In genomic region chr3:102673271-102674115, GRCh38 we compare ENCODE assay signal across 8 cellular contexts.
DNase-seq lines count a peak whose midpoint lies in the region; TF ChIP-seq lines count a peak whose summit lies in the region.

No MANE protein-coding gene starts in this region.

- DNase-seq in GM10248 (ENCODE audit: extremely low spot score) = peak; percentile 56
- peak; percentile 74 for DNase-seq in MM.1S
- DNase-seq in SHP77 (lab: John Stamatoyannopoulos, UW) = peak; percentile 40 to 42
- DNase-seq in activated naive CD4-positive, alpha-beta T cell (lab: John Stamatoyannopoulos, UW) = peak; percentile 1 to 42 (median 4)
- peak; percentile 85 for DNase-seq in glutamatergic neuron
- DNase-seq in posterior vena cava (ENCODE audit: low spot score) = peak; percentile 78
- DNase-seq in cortex of kidney (lab: John Stamatoyannopoulos, UW) = no peak

- TF ChIP-seq CTCF in GM10248 (IDR thresholded peaks at IDR 0.05; ENCODE audit: control extremely low read depth, extremely low read depth, low read depth, missing control alignments) (peak; percentile 89), HEK293 (tag by site-specific recombination; IDR thresholded peaks at IDR 0.05) (peak; percentile 50; the same call in 1 of the 2 replicates), MM.1S (IDR thresholded peaks at IDR 0.05; ENCODE audit: low read length) (peak; percentile 80), glutamatergic neuron (IDR thresholded peaks at IDR 0.05; ENCODE audit: partially characterized antibody, unreplicated experiment) (peak; percentile 85)

- no peaks in the 10 kb centered on the region for H3K27me3 Mint-ChIP-seq in glutamatergic neuron (ENCODE audit: unreplicated experiment)

- no peaks in the 10 kb centered on the region for H3K9me3 ChIP-seq in HEK293 (ENCODE audit: control insufficient read depth, insufficient read depth, low read depth, low read length)
- H3K9me3 ChIP-seq in MM.1S (replicated peaks; ENCODE audit: insufficient read depth, low read length) = no peaks in the 10 kb centered on the region

- no peak overlapping the region for H3K27ac ChIP-seq in HEK293 (ENCODE audit: extremely low read depth, low read depth, low read length)
- H3K27ac ChIP-seq in MM.1S (ENCODE audit: low read length) = no peak overlapping the region

- peaks cover 13% of the 10 kb centered on the region for H3K4me1 Mint-ChIP-seq in glutamatergic neuron (ENCODE audit: low read depth, unreplicated experiment)

- H3K4me3 Mint-ChIP-seq in glutamatergic neuron (ENCODE audit: unreplicated experiment) = peak overlapping the region; percentile 62

- intact Hi-C loops in posterior vena cava (cut with DNase I) = no loop called here

- H3K79me2 ChIP-seq in MM.1S (ENCODE audit: low read length) = no peaks in the 10 kb centered on the region

- peak overlapping the region; percentile 78 for H3K27ac Mint-ChIP-seq in glutamatergic neuron (ENCODE audit: unreplicated experiment)

- H3K4me3 ChIP-seq in HEK293 (ENCODE audit: low read depth, low read length) (no peak overlapping the region), MM.1S (ENCODE audit: low read length) (peak overlapping the region; percentile 24)

- no peaks in the 10 kb centered on the region for H3K27me3 ChIP-seq in MM.1S (replicated peaks; ENCODE audit: insufficient read depth, low read length)

- H3K9me3 Mint-ChIP-seq in glutamatergic neuron (ENCODE audit: unreplicated experiment) = peaks cover 2% of the 10 kb centered on the region

- H4K20me1 ChIP-seq in MM.1S (ENCODE audit: insufficient read depth, low read length) = no peaks in the 10 kb centered on the region

- H3K4me1 ChIP-seq in HEK293 (ENCODE audit: control insufficient read depth, insufficient read depth, low read length) (no peaks in the 10 kb centered on the region), MM.1S (ENCODE audit: low read length) (peaks cover 22% of the 10 kb centered on the region)

- CTCF ChIA-PET in GM10248 (lab: Yijun Ruan, JAX) (interaction anchor here (0.6 to 7.2 kb wide), 33 partner anchors 7 to 714 kb away, joined by 3 to 63 read pairs (median 4); no protein-coding TSS in a partner anchor), HEK293 (lab: Yijun Ruan, JAX) (interaction anchor here (0.6 to 2.2 kb wide), 23 partner anchors 8 to 1299 kb away, joined by 3 to 12 read pairs (median 4); no protein-coding TSS in a partner anchor)

- H3K36me3 ChIP-seq in HEK293 (ENCODE audit: control insufficient read depth in 2 of 2, insufficient read depth in 1 of 2, low read length in 2 of 2) = no peaks in the 10 kb centered on the region
- H3K36me3 ChIP-seq in MM.1S (replicated peaks; ENCODE audit: insufficient read depth, low read length) = no peaks in the 10 kb centered on the region

- peaks cover 9% of the 10 kb centered on the region; the same call in 1 of the 2 replicates for H3F3A ChIP-seq in MM.1S (ENCODE audit: insufficient read depth, low read length)

- POLR2A ChIA-PET in GM10248 (lab: Yijun Ruan, JAX) = no interaction called here
- POLR2A ChIA-PET in HEK293 (lab: Yijun Ruan, JAX) = no interaction called here

- H3K9me2 ChIP-seq in MM.1S (replicated peaks; ENCODE audit: insufficient read depth, low read length) = no peaks in the 10 kb centered on the region

- peak overlapping the region; percentile 62 for H3K4me2 ChIP-seq in MM.1S (ENCODE audit: low read depth, low read length)

- peak overlapping the region; percentile 9; the same call in 1 of the 2 replicates for H3K9ac ChIP-seq in MM.1S (ENCODE audit: low read length)

- no peaks in the 10 kb centered on the region for H3K36me3 Mint-ChIP-seq in glutamatergic neuron (ENCODE audit: unreplicated experiment)

- peak overlapping the region; percentile 59; the same call in 1 of the 2 replicates for H2AFZ ChIP-seq in MM.1S (ENCODE audit: low read length)

TF ChIP-seq in HEK293, 187 proteins besides CTCF, POLR2A, EP300 and RAD21 (continues in another document):
- TF ChIP-seq ZNF223 (tag by site-specific recombination; IDR thresholded peaks at IDR 0.05) = no peak
- TF ChIP-seq ZNF645 (tag by site-specific recombination; IDR thresholded peaks at IDR 0.05) = no peak
- no peak for TF ChIP-seq ZNF37A (tag by site-specific recombination; IDR thresholded peaks at IDR 0.05)
- TF ChIP-seq FEZF1 (tag by site-specific recombination; IDR thresholded peaks at IDR 0.05) = no peak
- TF ChIP-seq PRDM1 (tag by site-specific recombination; IDR thresholded peaks at IDR 0.05) = peak; percentile 71
- TF ChIP-seq ZNF629 (tag by site-specific recombination; IDR thresholded peaks at IDR 0.05) = no peak
- TF ChIP-seq, protein P1, sequence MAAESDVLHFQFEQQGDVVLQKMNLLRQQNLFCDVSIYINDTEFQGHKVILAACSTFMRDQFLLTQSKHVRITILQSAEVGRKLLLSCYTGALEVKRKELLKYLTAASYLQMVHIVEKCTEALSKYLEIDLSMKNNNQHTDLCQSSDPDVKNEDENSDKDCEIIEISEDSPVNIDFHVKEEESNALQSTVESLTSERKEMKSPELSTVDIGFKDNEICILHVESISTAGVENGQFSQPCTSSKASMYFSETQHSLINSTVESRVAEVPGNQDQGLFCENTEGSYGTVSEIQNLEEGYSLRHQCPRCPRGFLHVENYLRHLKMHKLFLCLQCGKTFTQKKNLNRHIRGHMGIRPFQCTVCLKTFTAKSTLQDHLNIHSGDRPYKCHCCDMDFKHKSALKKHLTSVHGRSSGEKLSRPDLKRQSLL (tag by site-specific recombination; IDR thresholded peaks at IDR 0.05) = no peak
- no peak for TF ChIP-seq ZNF701 (tag by site-specific recombination; IDR thresholded peaks at IDR 0.05)
- peak; percentile 67 for TF ChIP-seq GFI1B (tag by site-specific recombination; IDR thresholded peaks at IDR 0.05)
- TF ChIP-seq, protein P2, sequence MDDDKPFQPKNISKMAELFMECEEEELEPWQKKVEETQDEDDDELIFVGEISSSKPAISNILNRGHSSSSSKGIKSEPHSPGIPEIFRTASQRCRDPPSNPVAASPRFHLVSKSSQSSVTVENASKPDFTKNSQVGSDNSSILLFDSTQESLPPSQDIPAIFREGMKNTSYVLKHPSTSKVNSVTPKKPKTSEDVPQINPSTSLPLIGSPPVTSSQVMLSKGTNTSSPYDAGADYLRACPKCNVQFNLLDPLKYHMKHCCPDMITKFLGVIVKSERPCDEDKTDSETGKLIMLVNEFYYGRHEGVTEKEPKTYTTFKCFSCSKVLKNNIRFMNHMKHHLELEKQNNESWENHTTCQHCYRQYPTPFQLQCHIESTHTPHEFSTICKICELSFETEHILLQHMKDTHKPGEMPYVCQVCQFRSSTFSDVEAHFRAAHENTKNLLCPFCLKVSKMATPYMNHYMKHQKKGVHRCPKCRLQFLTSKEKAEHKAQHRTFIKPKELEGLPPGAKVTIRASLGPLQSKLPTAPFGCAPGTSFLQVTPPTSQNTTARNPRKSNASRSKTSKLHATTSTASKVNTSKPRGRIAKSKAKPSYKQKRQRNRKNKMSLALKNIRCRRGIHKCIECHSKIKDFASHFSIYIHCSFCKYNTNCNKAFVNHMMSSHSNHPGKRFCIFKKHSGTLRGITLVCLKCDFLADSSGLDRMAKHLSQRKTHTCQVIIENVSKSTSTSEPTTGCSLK (tag by site-specific recombination; IDR thresholded peaks at IDR 0.05) = no peak
- no peak for TF ChIP-seq ZNF239 (tag by site-specific recombination; IDR thresholded peaks at IDR 0.05)
- peak; percentile 82 for TF ChIP-seq ZNF654 (tag by site-specific recombination; IDR thresholded peaks at IDR 0.05; ENCODE audit: low read depth)
- TF ChIP-seq ZNF488 (tag by site-specific recombination; IDR thresholded peaks at IDR 0.05) = no peak
- TF ChIP-seq ZNF26 (tag by site-specific recombination; IDR thresholded peaks at IDR 0.05) = no peak
- no peak for TF ChIP-seq ELK4 (IDR thresholded peaks at IDR 0.05; ENCODE audit: borderline replicate concordance, low read depth, low read length)
- TF ChIP-seq REPIN1 (tag by site-specific recombination; IDR thresholded peaks at IDR 0.05; ENCODE audit: low read depth) = no peak
- TF ChIP-seq ZSCAN16 (tag by site-specific recombination; IDR thresholded peaks at IDR 0.05) = no peak
